1 cellular context compared by ENCODE assay signal in genomic region chr7:65750511-65751344, GRCh38.
TF ChIP-seq lines count a peak whose summit lies in the region.

No MANE protein-coding gene starts in this region.

TF ChIP-seq in HepG2, 621 proteins besides CTCF, POLR2A, EP300 and RAD21 (continued from another document and continues in another):
- TF ChIP-seq, protein P1, sequence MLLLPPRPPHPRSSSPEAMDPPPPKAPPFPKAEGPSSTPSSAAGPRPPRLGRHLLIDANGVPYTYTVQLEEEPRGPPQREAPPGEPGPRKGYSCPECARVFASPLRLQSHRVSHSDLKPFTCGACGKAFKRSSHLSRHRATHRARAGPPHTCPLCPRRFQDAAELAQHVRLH (CRISPR knock-in tag; IDR thresholded peaks at IDR 0.05; ENCODE audit: borderline replicate concordance, low read depth) = 0 out of 2 replicates have a peak, but pooled peaks have one; percentile 20
- TF ChIP-seq ZNF570 (CRISPR knock-in tag; IDR thresholded peaks at IDR 0.05; ENCODE audit: borderline replicate concordance) (no peak), ZNF230 (CRISPR knock-in tag; IDR thresholded peaks at IDR 0.05) (no peak; the same call in 1 of the 2 replicates), ZNF256 (CRISPR knock-in tag; conservative IDR thresholded peaks at IDR 0.05) (0 out of 2 replicates have a peak, but pooled peaks have one; percentile 14), ISX (CRISPR knock-in tag; conservative IDR thresholded peaks at IDR 0.05) (no peak), TRIM22 (IDR thresholded peaks at IDR 0.05) (no peak), MYNN (CRISPR knock-in tag; IDR thresholded peaks at IDR 0.05; ENCODE audit: low read depth) (no peak), ZNF331 (CRISPR knock-in tag; IDR thresholded peaks at IDR 0.05) (no peak), ADNP (CRISPR knock-in tag; IDR thresholded peaks at IDR 0.05) (no peak), ZNF768 (CRISPR knock-in tag; IDR thresholded peaks at IDR 0.05) (peak; percentile 32; the same call in 1 of the 2 replicates), ZNF7 (CRISPR knock-in tag; IDR thresholded peaks at IDR 0.05) (no peak), ZKSCAN1 (IDR thresholded peaks at IDR 0.05; ENCODE audit: low read length) (no peak), ZNF709 (CRISPR knock-in tag; IDR thresholded peaks at IDR 0.05) (peak; percentile 79; the same call in 1 of the 2 replicates), ZNF124 (CRISPR knock-in tag; IDR thresholded peaks at IDR 0.05) (0 out of 2 replicates have a peak, but pooled peaks have one; percentile 64), ZNF446 (CRISPR knock-in tag; IDR thresholded peaks at IDR 0.05) (no peak), NFKB2 (CRISPR knock-in tag; IDR thresholded peaks at IDR 0.05; ENCODE audit: borderline replicate concordance) (peak; percentile 20; the same call in 1 of the 2 replicates), TBP (CRISPR knock-in tag; IDR thresholded peaks at IDR 0.05) (no peak), ZFP36L2 (CRISPR knock-in tag; IDR thresholded peaks at IDR 0.05) (no peak), MEF2D (CRISPR knock-in tag; IDR thresholded peaks at IDR 0.05) (0 out of 2 replicates have a peak, but pooled peaks have one; percentile 33), ZMYM3 (CRISPR knock-in tag; IDR thresholded peaks at IDR 0.05) (0 out of 2 replicates have a peak, but pooled peaks have one; percentile 17), GABPA (IDR thresholded peaks at IDR 0.05; ENCODE audit: low read depth, low read length) (peak; percentile 79), GABPA (CRISPR knock-in tag; IDR thresholded peaks at IDR 0.05; ENCODE audit: low read depth) (peak; percentile 72), BCL3 (CRISPR knock-in tag; IDR thresholded peaks at IDR 0.05) (0 out of 2 replicates have a peak, but pooled peaks have one; percentile 15), KAT8 (CRISPR knock-in tag; IDR thresholded peaks at IDR 0.05) (peak; percentile 78), GLMP (CRISPR knock-in tag; IDR thresholded peaks at IDR 0.05; ENCODE audit: borderline replicate concordance) (no peak), CEBPG (CRISPR knock-in tag; IDR thresholded peaks at IDR 0.05) (no peak), SP140L (CRISPR knock-in tag; IDR thresholded peaks at IDR 0.05; ENCODE audit: borderline replicate concordance) (no peak), NKX3-1 (CRISPR knock-in tag; IDR thresholded peaks at IDR 0.05) (no peak), ZNF30 (CRISPR knock-in tag; IDR thresholded peaks at IDR 0.05) (no peak), NR3C1 (CRISPR knock-in tag; IDR thresholded peaks at IDR 0.05) (no peak), FOXP4 (CRISPR knock-in tag; IDR thresholded peaks at IDR 0.05) (no peak), MBNL3 (CRISPR knock-in tag; conservative IDR thresholded peaks at IDR 0.05) (no peak), RNF219 (CRISPR knock-in tag; IDR thresholded peaks at IDR 0.05) (no peak), ZUFSP (CRISPR knock-in tag; IDR thresholded peaks at IDR 0.05; ENCODE audit: borderline replicate concordance) (no peak), ZNF878 (CRISPR knock-in tag; IDR thresholded peaks at IDR 0.05) (no peak), ZNF761 (CRISPR knock-in tag; conservative IDR thresholded peaks at IDR 0.05) (no peak), ZNF746 (CRISPR knock-in tag; IDR thresholded peaks at IDR 0.05) (no peak; the same call in 1 of the 2 replicates), DR1 (CRISPR knock-in tag; IDR thresholded peaks at IDR 0.05) (peak; percentile 81), AGO1 (IDR thresholded peaks at IDR 0.05; ENCODE audit: low read depth, low read length, poor library complexity, severe bottlenecking) (peak; percentile 41), HOXA5 (CRISPR knock-in tag; IDR thresholded peaks at IDR 0.05) (no peak), ZNF510 (CRISPR knock-in tag; IDR thresholded peaks at IDR 0.05; ENCODE audit: low read depth) (0 out of 2 replicates have a peak, but pooled peaks have one; percentile 46), ZNF160 (CRISPR knock-in tag; IDR thresholded peaks at IDR 0.05) (no peak), ZNF556 (CRISPR knock-in tag; IDR thresholded peaks at IDR 0.05; ENCODE audit: borderline replicate concordance) (no peak; the same call in 1 of the 2 replicates), RBFOX2 (IDR thresholded peaks at IDR 0.05; ENCODE audit: low read depth, low read length) (peak; percentile 96), ZNF672 (CRISPR knock-in tag; IDR thresholded peaks at IDR 0.05) (no peak), ZNF335 (CRISPR knock-in tag; IDR thresholded peaks at IDR 0.05) (no peak), NFE2L1 (CRISPR knock-in tag; IDR thresholded peaks at IDR 0.05; ENCODE audit: borderline replicate concordance) (no peak)
- TF ChIP-seq, protein P2, sequence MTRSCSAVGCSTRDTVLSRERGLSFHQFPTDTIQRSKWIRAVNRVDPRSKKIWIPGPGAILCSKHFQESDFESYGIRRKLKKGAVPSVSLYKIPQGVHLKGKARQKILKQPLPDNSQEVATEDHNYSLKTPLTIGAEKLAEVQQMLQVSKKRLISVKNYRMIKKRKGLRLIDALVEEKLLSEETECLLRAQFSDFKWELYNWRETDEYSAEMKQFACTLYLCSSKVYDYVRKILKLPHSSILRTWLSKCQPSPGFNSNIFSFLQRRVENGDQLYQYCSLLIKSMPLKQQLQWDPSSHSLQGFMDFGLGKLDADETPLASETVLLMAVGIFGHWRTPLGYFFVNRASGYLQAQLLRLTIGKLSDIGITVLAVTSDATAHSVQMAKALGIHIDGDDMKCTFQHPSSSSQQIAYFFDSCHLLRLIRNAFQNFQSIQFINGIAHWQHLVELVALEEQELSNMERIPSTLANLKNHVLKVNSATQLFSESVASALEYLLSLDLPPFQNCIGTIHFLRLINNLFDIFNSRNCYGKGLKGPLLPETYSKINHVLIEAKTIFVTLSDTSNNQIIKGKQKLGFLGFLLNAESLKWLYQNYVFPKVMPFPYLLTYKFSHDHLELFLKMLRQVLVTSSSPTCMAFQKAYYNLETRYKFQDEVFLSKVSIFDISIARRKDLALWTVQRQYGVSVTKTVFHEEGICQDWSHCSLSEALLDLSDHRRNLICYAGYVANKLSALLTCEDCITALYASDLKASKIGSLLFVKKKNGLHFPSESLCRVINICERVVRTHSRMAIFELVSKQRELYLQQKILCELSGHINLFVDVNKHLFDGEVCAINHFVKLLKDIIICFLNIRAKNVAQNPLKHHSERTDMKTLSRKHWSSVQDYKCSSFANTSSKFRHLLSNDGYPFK (CRISPR knock-in tag; IDR thresholded peaks at IDR 0.05; ENCODE audit: borderline replicate concordance) = peak; percentile 62
- TF ChIP-seq, protein P3, sequence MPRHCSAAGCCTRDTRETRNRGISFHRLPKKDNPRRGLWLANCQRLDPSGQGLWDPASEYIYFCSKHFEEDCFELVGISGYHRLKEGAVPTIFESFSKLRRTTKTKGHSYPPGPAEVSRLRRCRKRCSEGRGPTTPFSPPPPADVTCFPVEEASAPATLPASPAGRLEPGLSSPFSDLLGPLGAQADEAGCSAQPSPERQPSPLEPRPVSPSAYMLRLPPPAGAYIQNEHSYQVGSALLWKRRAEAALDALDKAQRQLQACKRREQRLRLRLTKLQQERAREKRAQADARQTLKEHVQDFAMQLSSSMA (CRISPR knock-in tag; IDR thresholded peaks at IDR 0.05) = 0 out of 2 replicates have a peak, but pooled peaks have one; percentile 24
